19 cellular contexts compared by ENCODE assay signal in the genomic region with DNA sequence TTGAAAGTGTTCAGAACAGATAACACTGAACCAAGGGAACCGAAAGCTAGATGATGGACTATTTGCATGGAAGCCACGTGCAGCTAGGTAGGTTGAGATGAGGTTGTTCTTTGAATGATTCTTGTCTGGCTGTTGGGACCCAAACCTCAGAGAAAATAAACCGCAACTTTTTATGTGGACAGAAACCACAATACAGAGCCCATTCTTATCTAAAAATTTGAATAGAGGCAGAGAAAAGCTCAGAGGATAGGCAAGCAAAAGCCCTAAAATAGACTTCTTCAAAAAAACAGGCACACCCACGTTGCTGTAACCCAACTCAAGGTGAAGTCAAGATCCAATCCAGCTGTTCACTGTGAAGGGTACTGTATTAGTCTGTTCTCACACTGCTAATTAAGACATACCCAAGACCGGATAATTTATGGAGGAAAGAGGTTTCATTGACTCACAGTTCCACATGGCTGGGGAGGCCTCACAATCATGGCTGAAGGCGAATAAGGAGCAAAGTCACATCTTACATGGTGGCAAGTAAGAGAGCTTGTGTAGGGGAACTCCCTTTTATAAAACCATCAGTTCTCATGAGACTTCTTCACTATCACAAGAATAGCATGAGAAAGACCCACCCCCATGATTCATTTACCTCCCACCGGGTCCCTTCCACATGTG.
A peak's percentile ranks its signal among the peaks of the same experiment; 100 is the strongest.
DNase-seq lines count a peak whose midpoint lies in the region; ATAC-seq, FAIRE-seq and TF ChIP-seq lines count a peak whose summit lies in the region.
"Had no signal": no experiment of that assay in that cellular context is flagged by ENCODE, and none has a peak within 500 bp of the region (broad histone marks: within the 10 kb centered on the region; RNA-seq: fewer than 3 reads in every experiment).

No MANE protein-coding gene starts in this region.

- DNase-seq in GM12892 (ENCODE audit: insufficient read length) (no peak), NAMALWA (ENCODE audit: low spot score) (peak; percentile 33), kidney tubule cell (ENCODE audit: low spot score) (no peak)
- DNase-seq in activated effector memory CD4-positive, alpha-beta T cell treated with anti-CD3 and anti-CD28 coated beads, Interleukin-2, amount 50 U/mL, for 16 hours = no peak
- DNase-seq in stimulated activated CD4-positive, alpha-beta T cell treated with anti-CD3 and anti-CD28 coated beads, Interleukin-4, amount 100 ng/mL, for 24 hours = no peak
- DNase-seq: activated CD8-positive, alpha-beta T cell treated with anti-CD3 and anti-CD28 coated beads for 36 hours; activated effector memory CD4-positive, alpha-beta T cell treated with Interleukin-2 at 50 U/mL for 16 hours; cortex of kidney; GDM1; left lung; NK-92 treated with Interleukin-12 subunit alpha and Interleukin-12 subunit beta, amount 100 ng/mL, for 24 hours; psoas muscle; SJCRH30; stimulated activated CD4-positive, alpha-beta T cell treated with anti-CD3 and anti-CD28 coated beads, Interleukin-15, amount 100 ng/mL, for 24 hours; testis had no signal

- TF ChIP-seq POLR2A in GM12892 (IDR thresholded peaks at IDR 0.05; ENCODE audit: low read depth, low read length) = no peak

- peak; percentile 67 for FAIRE-seq in GM12892 (lab: Jason Lieb, UNC)
- FAIRE-seq: TTC549 had no signal

- peak; percentile 57 for ATAC-seq in GM19372 (IDR thresholded peaks at IDR 0.05; ENCODE audit: low read depth, unreplicated experiment)
- ATAC-seq in HG02943 (IDR thresholded peaks at IDR 0.05; ENCODE audit: low read depth, unreplicated experiment) = peak; percentile 71
- ATAC-seq in HG02623 (IDR thresholded peaks at IDR 0.05; ENCODE audit: unreplicated experiment) = no peak
- ATAC-seq: activated CD8-positive, alpha-beta T cell treated with anti-CD3 and anti-CD28 coated beads for 36 hours; left lung; psoas muscle had no signal
